1 cellular context compared by ENCODE assay signal in the genomic region with DNA sequence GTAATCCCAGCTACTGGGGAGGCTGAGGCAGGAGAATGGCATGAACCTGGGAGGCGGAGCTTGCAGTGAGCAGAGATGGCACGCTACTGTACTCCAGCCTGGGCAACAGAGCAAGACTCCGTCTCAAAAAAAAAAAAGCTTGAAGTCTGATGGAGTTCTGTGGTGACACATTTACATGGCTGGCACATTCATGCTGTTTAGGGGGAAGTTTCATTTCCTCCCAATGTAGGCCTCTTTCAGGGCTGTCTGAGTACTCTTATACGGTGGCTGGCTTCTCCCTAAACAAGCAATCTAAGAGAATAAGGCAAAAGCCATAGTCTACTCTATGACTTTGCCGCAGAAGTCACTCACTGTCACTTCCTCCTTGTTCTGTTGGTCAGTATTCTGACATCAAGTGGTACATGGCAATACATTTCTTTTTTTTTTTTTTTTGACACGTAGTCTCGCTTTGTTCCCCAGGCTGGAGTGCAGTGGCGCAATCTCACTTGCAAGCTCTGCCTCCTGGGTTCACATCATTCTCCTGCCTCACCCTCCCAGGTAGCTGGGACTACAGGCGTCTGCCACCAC.
A peak's percentile ranks its signal among the peaks of the same experiment; 100 is the strongest.
TF ChIP-seq lines count a peak whose summit lies in the region.

No MANE protein-coding gene starts in this region.

TF ChIP-seq in K562, 482 proteins besides CTCF, POLR2A, EP300 and RAD21:
- TF ChIP-seq, protein P1, sequence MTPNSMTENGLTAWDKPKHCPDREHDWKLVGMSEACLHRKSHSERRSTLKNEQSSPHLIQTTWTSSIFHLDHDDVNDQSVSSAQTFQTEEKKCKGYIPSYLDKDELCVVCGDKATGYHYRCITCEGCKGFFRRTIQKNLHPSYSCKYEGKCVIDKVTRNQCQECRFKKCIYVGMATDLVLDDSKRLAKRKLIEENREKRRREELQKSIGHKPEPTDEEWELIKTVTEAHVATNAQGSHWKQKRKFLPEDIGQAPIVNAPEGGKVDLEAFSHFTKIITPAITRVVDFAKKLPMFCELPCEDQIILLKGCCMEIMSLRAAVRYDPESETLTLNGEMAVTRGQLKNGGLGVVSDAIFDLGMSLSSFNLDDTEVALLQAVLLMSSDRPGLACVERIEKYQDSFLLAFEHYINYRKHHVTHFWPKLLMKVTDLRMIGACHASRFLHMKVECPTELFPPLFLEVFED (CRISPR knock-in tag; conservative IDR thresholded peaks at IDR 0.05), result peak; percentile 30; the same call in 1 of the 2 replicates
- TF ChIP-seq ZBTB17 (CRISPR knock-in tag; IDR thresholded peaks at IDR 0.05), result no peak
